1 cellular context compared by ENCODE assay signal in genomic region chr3:52108302-52109232, GRCh38.
A peak's percentile ranks its signal among the peaks of the same experiment; 100 is the strongest.
TF ChIP-seq lines count a peak whose summit lies in the region.

No MANE protein-coding gene starts in this region.

TF ChIP-seq in K562, 482 proteins besides CTCF, POLR2A, EP300 and RAD21 (continued from another document):
- TF ChIP-seq IRF1 (CRISPR knock-in tag; IDR thresholded peaks at IDR 0.05; ENCODE audit: borderline replicate concordance) (no peak), ZNF512 (tag; IDR thresholded peaks at IDR 0.05) (no peak), CBFA2T3 (IDR thresholded peaks at IDR 0.05) (peak; percentile 7; the same call in 1 of the 2 replicates), CUX1 (CRISPR knock-in tag; IDR thresholded peaks at IDR 0.05) (no peak), MEIS2 (IDR thresholded peaks at IDR 0.05; ENCODE audit: partially characterized antibody) (peak; percentile 10)
TF ChIP-seq in K562: peak in this region for 7.
